Comparison of ENCODE assay signal across 8 cellular contexts in the genomic region with DNA sequence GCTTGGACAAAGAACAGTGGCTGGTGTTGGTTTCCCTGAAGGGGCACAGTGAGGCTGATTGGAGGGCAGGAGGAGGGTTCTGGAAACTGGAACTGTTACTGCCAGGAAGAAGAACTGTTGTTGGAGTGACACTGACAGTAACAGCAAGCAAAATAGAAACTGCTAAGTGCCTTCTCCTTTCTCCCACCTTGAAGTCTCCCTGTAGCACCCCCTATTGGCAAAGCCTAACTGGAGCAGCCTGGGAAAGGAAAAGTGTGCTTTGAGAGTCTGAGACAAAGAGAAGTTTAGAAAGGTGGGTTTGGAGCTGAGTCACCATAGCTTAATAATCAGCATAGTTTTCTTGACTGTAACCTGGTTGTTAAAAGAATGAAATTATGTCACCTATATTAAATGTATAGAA. TPM values are rescaled to one million over a fixed set of nuclear protein-coding genes. Genes with fewer than 3 reads are reported as not detected.
DNase-seq lines count a peak whose midpoint lies in the region; ATAC-seq and TF ChIP-seq lines count a peak whose summit lies in the region.

No MANE protein-coding gene starts in this region.

- no peaks in the 10 kb centered on the region for H3K36me3 Mint-ChIP-seq in GM23338 (ENCODE audit: low read depth)

- H3K27ac ChIP-seq in GM23338 (ENCODE audit: low read depth) = no peak overlapping the region

- no peaks in the 10 kb centered on the region for H3F3A ChIP-seq in GM23338 (replicated peaks; ENCODE audit: low read depth)

- TF ChIP-seq CTCF in BE2C (IDR thresholded peaks at IDR 0.05; ENCODE audit: low read depth, low read length) (peak; percentile 71), GM23338 (conservative IDR thresholded peaks at IDR 0.05; ENCODE audit: low read depth in 2 of 2) (peak; percentile 89 to 91)

- ATAC-seq in GM23338 = peak; percentile 97
- no peak for ATAC-seq in HG03457 (IDR thresholded peaks at IDR 0.05; ENCODE audit: unreplicated experiment)

- H3K79me2 ChIP-seq in GM23338 (replicated peaks; ENCODE audit: insufficient read depth) = no peaks in the 10 kb centered on the region

- H3K9me2 ChIP-seq in GM23338 (ENCODE audit: insufficient read depth) = no peaks in the 10 kb centered on the region

- peak overlapping the region; percentile 26; the same call in 1 of the 2 replicates for H3K27ac Mint-ChIP-seq in GM23338

- no peak overlapping the region for H3K4me2 ChIP-seq in GM23338

- no peak overlapping the region for H3K4me3 Mint-ChIP-seq in GM23338

- H3K4me1 ChIP-seq in BE2C = no peaks in the 10 kb centered on the region
- H3K4me1 ChIP-seq in GM23338 (ENCODE audit: insufficient read depth) = peaks cover 8% of the 10 kb centered on the region; the same call in 1 of the 2 replicates

- H3K27me3 ChIP-seq in BE2C (peaks cover 36% of the 10 kb centered on the region), GM23338 (ENCODE audit: insufficient read depth) (no peaks in the 10 kb centered on the region)

- H3K9me3 ChIP-seq in BE2C = no peaks in the 10 kb centered on the region

- H3K27me3 Mint-ChIP-seq in GM23338 (ENCODE audit: insufficient read depth, low read depth, poor library complexity) = peaks cover 7% of the 10 kb centered on the region

- H3K36me3 ChIP-seq in BE2C = no peaks in the 10 kb centered on the region
- H3K36me3 ChIP-seq in GM23338 (ENCODE audit: insufficient read depth) = no peaks in the 10 kb centered on the region

- H3K9me3 Mint-ChIP-seq in GM23338 = no peaks in the 10 kb centered on the region

- peaks cover 13% of the 10 kb centered on the region; the same call in 2 of the 3 replicates for H3K4me1 Mint-ChIP-seq in GM23338

- H3K4me3 ChIP-seq in BE2C (ENCODE audit: low read depth, low read length) (no peak overlapping the region), GM23338 (no peak overlapping the region)

- no peaks in the 10 kb centered on the region for H4K20me1 ChIP-seq in GM23338 (replicated peaks; ENCODE audit: insufficient read depth)

- DNase-seq in BE2C = peak; percentile 30
- peak; percentile 89 for DNase-seq in GM23338 (ENCODE audit: low spot score)
- DNase-seq in UCSD-AML1 (lab: John Stamatoyannopoulos, UW; ENCODE audit: unreplicated experiment) = peak; percentile 23
- peak; percentile 17 for DNase-seq in iPS DF 19.7 (ENCODE audit: low read depth, low spot score)
- DNase-seq in NCI-H1930 (lab: John Stamatoyannopoulos, UW) = no peak
- DNase-seq in activated effector memory CD4-positive, alpha-beta T cell treated with Interleukin-2 at 50 U/mL for 16 hours = no peak
- no peak for DNase-seq in NCI-H226

- H2AFZ ChIP-seq in GM23338 = no peak overlapping the region

TF ChIP-seq in GM23338, 12 proteins besides CTCF, POLR2A, EP300 and RAD21:
- TF ChIP-seq NANOG (IDR thresholded peaks at IDR 0.05; ENCODE audit: borderline replicate concordance) = no peak
- no peak for TF ChIP-seq POLR2AphosphoS5 (IDR thresholded peaks at IDR 0.05; ENCODE audit: low read depth)
- TF ChIP-seq, protein P1, sequence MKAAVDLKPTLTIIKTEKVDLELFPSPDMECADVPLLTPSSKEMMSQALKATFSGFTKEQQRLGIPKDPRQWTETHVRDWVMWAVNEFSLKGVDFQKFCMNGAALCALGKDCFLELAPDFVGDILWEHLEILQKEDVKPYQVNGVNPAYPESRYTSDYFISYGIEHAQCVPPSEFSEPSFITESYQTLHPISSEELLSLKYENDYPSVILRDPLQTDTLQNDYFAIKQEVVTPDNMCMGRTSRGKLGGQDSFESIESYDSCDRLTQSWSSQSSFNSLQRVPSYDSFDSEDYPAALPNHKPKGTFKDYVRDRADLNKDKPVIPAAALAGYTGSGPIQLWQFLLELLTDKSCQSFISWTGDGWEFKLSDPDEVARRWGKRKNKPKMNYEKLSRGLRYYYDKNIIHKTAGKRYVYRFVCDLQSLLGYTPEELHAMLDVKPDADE (IDR thresholded peaks at IDR 0.05) = no peak

RNA-seq across cellular contexts. Expression of gene TMEM174, which starts 2.5 kb away (rescaled TPM):
- not detected for polyA plus RNA-seq in BE2C (2012; ENCODE audit: insufficient read depth, insufficient read length, low read depth)
- not detected in 2 replicates for total RNA-seq in GM23338 (2014; rRNA removed; shearing (Covaris generic))
- polyA plus RNA-seq in GM23338 (2016; fragmentation: Nextera tagmentation; extraction: Ambion mirVana) = not detected in 2 replicates

RNA-seq across cellular contexts. Expression of gene TMEM171, which starts 50.1 kb away (rescaled TPM):
- not detected for polyA plus RNA-seq in BE2C (2012; ENCODE audit: insufficient read depth, insufficient read length, low read depth)
- 1.7 and 2.9 TPM in 2 replicates for total RNA-seq in GM23338 (2014; rRNA removed; shearing (Covaris generic))
- polyA plus RNA-seq in GM23338 (2016; fragmentation: Nextera tagmentation; extraction: Ambion mirVana) = 1.9 and 2.5 TPM in 2 replicates

Comparison
In these comparisons a context has a peak if more than half of its experiments do, and no peak if none do; other contexts are left out.
1. DNase-seq: peak in BE2C (single experiment), GM23338 (single experiment), UCSD-AML1 (single experiment) and iPS DF 19.7 (single experiment); none in NCI-H1930 (0 of 2), activated effector memory CD4-positive, alpha-beta T cell treated with Interleukin-2 at 50 U/mL for 16 hours (single experiment) and NCI-H226 (single experiment).